16 cellular contexts compared by ENCODE assay signal in genomic region chr4:138398297-138398696, GRCh38.
DNase-seq lines count a peak whose midpoint lies in the region; ATAC-seq, FAIRE-seq and TF ChIP-seq lines count a peak whose summit lies in the region.
"Had no signal": no experiment of that assay in that cellular context is flagged by ENCODE, and none has a peak within 500 bp of the region (broad histone marks: within the 10 kb centered on the region; RNA-seq: fewer than 3 reads in every experiment).

No MANE protein-coding gene starts in this region.

- H4K91ac ChIP-seq in IMR-90 (ENCODE audit: insufficient read depth, low read depth, low read length), result no peak overlapping the region

- BruUV-seq in IMR-90 (replicated peaks; lab: Mats Ljungman, UMichigan), result no TSS peak

- dilution Hi-C loops in IMR-90 (cut with HindIII; ENCODE audit: low sequenced_read_pairs, unreplicated experiment), result no loop called here

- H2BK5ac ChIP-seq in IMR-90 (ENCODE audit: low read depth, low read length, poor library complexity, severe bottlenecking), result no peak overlapping the region

- H2BK15ac ChIP-seq in IMR-90 (ENCODE audit: low read depth, low read length), result peak overlapping the region; percentile 80; the same call in 1 of the 3 replicates

- H3K56ac ChIP-seq in IMR-90 (ENCODE audit: extremely low read depth, insufficient read depth, low read length), result no peak overlapping the region

- no peak overlapping the region for H2BK120ac ChIP-seq in IMR-90 (ENCODE audit: low read depth, low read length)

- DNase-seq in IMR-90 (no peak), NCI-H510A (lab: John Stamatoyannopoulos, UW) (peak; percentile 42), Right ventricle myocardium superior (no peak), pancreas (peak in 3 of 6 donors; percentile 44 to 74 (median 66)), brain microvascular endothelial cell (no peak), sciatic nerve (ENCODE audit: low spot score) (no peak), NCI-H2171 treated with DMSO at 0.1 percent for 48 hours (lab: John Stamatoyannopoulos, UW) (no peak)
- DNase-seq in effector memory CD8-positive, alpha-beta T cell, result no peak
- DNase-seq: CD8-positive, alpha-beta memory T cell; effector CD8-positive, alpha-beta T cell; MG63; naive B cell; Peyer's patch; T-helper 2 cell had no signal

- no peak overlapping the region for H3K27ac ChIP-seq in IMR-90 (ENCODE audit: insufficient read depth, low read length)
- peak overlapping the region in 3 of 4 donors; percentile 18 to 56 (median 46) for H3K27ac ChIP-seq in pancreas
- no peak overlapping the region for H3K27ac ChIP-seq in brain microvascular endothelial cell
- H3K27ac ChIP-seq: Peyer's patch had no signal

- FAIRE-seq in pancreas (lab: Jason Lieb, UNC), result no peak

- no peak overlapping the region for H3K9ac ChIP-seq in IMR-90 (ENCODE audit: low read depth, low read length)

- no peak for TF ChIP-seq POLR2A in IMR-90 (IDR thresholded peaks at IDR 0.05; ENCODE audit: low read depth, low read length)

- H3K4ac ChIP-seq in IMR-90 (ENCODE audit: low read depth, low read length), result peak overlapping the region; percentile 29; the same call in 1 of the 2 replicates

- H3K4me3 ChIP-seq in IMR-90 (ENCODE audit: insufficient read depth, low read depth, low read length) (no peak overlapping the region), pancreas (no peak overlapping the region), brain microvascular endothelial cell (ENCODE audit: low read depth, low read length) (no peak overlapping the region)
- H3K4me3 ChIP-seq: MG63, Peyer's patch had no signal

- CTCF ChIA-PET in IMR-90 (lab: Yijun Ruan, JAX), result no interaction called here

- H3K9me3 ChIP-seq in IMR-90 (ENCODE audit: control insufficient read depth, insufficient read depth, low read length) (no peaks in the 10 kb centered on the region), pancreas (no peaks in the 10 kb centered on the region)
- H3K9me3 ChIP-seq: MG63, Peyer's patch had no signal

- no peak overlapping the region for H4K8ac ChIP-seq in IMR-90 (ENCODE audit: low read depth in 2 of 2, low read length in 2 of 2)

- no peaks in the 10 kb centered on the region for H3K36me3 Mint-ChIP-seq in effector memory CD8-positive, alpha-beta T cell (ENCODE audit: insufficient read depth)
- H3K36me3 Mint-ChIP-seq: activated naive CD8-positive, alpha-beta T cell; CD8-positive, alpha-beta memory T cell; naive B cell; stimulated activated memory B cell treated with anti-CD40 and anti-IgM and Interleukin-4, amounts not matched to agents 10 μg/mL and 1 μg/mL and 100 μg/mL, for 72 hours had no signal

- no peak overlapping the region for H2AK5ac ChIP-seq in IMR-90 (ENCODE audit: low read depth, low read length)

- H3K27ac Mint-ChIP-seq in effector memory CD8-positive, alpha-beta T cell, result no peak overlapping the region
- H3K27ac Mint-ChIP-seq: activated naive CD8-positive, alpha-beta T cell; CD8-positive, alpha-beta memory T cell; naive B cell; stimulated activated memory B cell treated with anti-CD40 and anti-IgM and Interleukin-4, amounts not matched to agents 10 μg/mL and 1 μg/mL and 100 μg/mL, for 72 hours had no signal

- in situ Hi-C loops in IMR-90 (cut with MboI; ENCODE audit: low sequenced_read_pairs) (no loop called here), brain microvascular endothelial cell (cut with HindIII; ENCODE audit: low pct_ligation_motif_present, low sequenced_read_pairs) (no loop called here)

- H3K27me3 Mint-ChIP-seq in effector memory CD8-positive, alpha-beta T cell, result no peaks in the 10 kb centered on the region
- H3K27me3 Mint-ChIP-seq: activated naive CD8-positive, alpha-beta T cell; stimulated activated memory B cell treated with anti-CD40 and anti-IgM and Interleukin-4, amounts not matched to agents 10 μg/mL and 1 μg/mL and 100 μg/mL, for 72 hours had no signal

- no peak for TF ChIP-seq RAD21 in IMR-90 (IDR thresholded peaks at IDR 0.05; ENCODE audit: low read length)

- no peak for TF ChIP-seq CTCF in IMR-90 (conservative IDR thresholded peaks at IDR 0.05; ENCODE audit: low read depth, low read length)
- TF ChIP-seq CTCF in pancreas (IDR thresholded peaks at IDR 0.05), result no peak
- TF ChIP-seq CTCF in brain microvascular endothelial cell (IDR thresholded peaks at IDR 0.05; ENCODE audit: low read depth, low read length, missing control alignments), result no peak

- H3K4me3 Mint-ChIP-seq in effector memory CD8-positive, alpha-beta T cell, result no peak overlapping the region
- H3K4me3 Mint-ChIP-seq: activated naive CD8-positive, alpha-beta T cell; CD8-positive, alpha-beta memory T cell; naive B cell; stimulated activated memory B cell treated with anti-CD40 and anti-IgM and Interleukin-4, amounts not matched to agents 10 μg/mL and 1 μg/mL and 100 μg/mL, for 72 hours had no signal

- H2BK20ac ChIP-seq in IMR-90 (ENCODE audit: low read depth, low read length), result peak overlapping the region; percentile 15; the same call in 1 of the 2 replicates

- no peaks in the 10 kb centered on the region for H3K9me1 ChIP-seq in IMR-90 (ENCODE audit: insufficient read depth, low read length)

- no peaks in the 10 kb centered on the region for H3K4me1 Mint-ChIP-seq in effector memory CD8-positive, alpha-beta T cell (ENCODE audit: low read depth in 2 of 2)
- H3K4me1 Mint-ChIP-seq: CD8-positive, alpha-beta memory T cell; naive B cell; stimulated activated memory B cell treated with anti-CD40 and anti-IgM and Interleukin-4, amounts not matched to agents 10 μg/mL and 1 μg/mL and 100 μg/mL, for 72 hours had no signal

- H3K4me1 ChIP-seq in IMR-90 (ENCODE audit: control insufficient read depth, insufficient read depth, low read length) (no peaks in the 10 kb centered on the region), pancreas (peaks cover 10 to 25% (median 12%) of the 10 kb centered on the region in 3 donors)
- H3K4me1 ChIP-seq: Peyer's patch had no signal

- H2AK9ac ChIP-seq in IMR-90 (replicated peaks; ENCODE audit: low read depth, low read length, poor library complexity), result no peak overlapping the region

- no peaks in the 10 kb centered on the region for H3K36me3 ChIP-seq in IMR-90 (ENCODE audit: control insufficient read depth, insufficient read depth, low read length)
- no peaks in the 10 kb centered on the region for H3K36me3 ChIP-seq in pancreas
- H3K36me3 ChIP-seq in brain microvascular endothelial cell (replicated peaks), result no peaks in the 10 kb centered on the region
- H3K36me3 ChIP-seq: MG63, Peyer's patch had no signal

- no peak overlapping the region for H3K14ac ChIP-seq in IMR-90 (replicated peaks; ENCODE audit: low read depth, low read length)

- H3K4me2 ChIP-seq in IMR-90 (ENCODE audit: low read depth, low read length), result no peak overlapping the region

- no peaks in the 10 kb centered on the region for H3K79me1 ChIP-seq in IMR-90 (ENCODE audit: low read depth in 1 of 2, low read length in 2 of 2)

- H3K27me3 ChIP-seq in IMR-90 (ENCODE audit: control insufficient read depth, insufficient read depth, low read length) (no peaks in the 10 kb centered on the region), pancreas (no peaks in the 10 kb centered on the region), brain microvascular endothelial cell (replicated peaks) (no peaks in the 10 kb centered on the region)
- H3K27me3 ChIP-seq: MG63, Peyer's patch had no signal

- no peaks in the 10 kb centered on the region for H4K20me1 ChIP-seq in IMR-90 (ENCODE audit: insufficient read depth, low read length)

- no CpG with 5 or more reads among the region's 1 CpG for WGBS in IMR-90 (ENCODE audit: extremely low coverage in 2 of 2, insufficient read length in 1 of 2), 2 experiments
- 66 to 72% methylated on average over 1 of the region's 1 CpG for WGBS in pancreas, 2 donors

- intact Hi-C loops in IMR-90 (cut with micrococcal nuclease), result no loop called here
- intact Hi-C loops in Right ventricle myocardium superior (cut with DNase I), result loop anchor here (10.0 kb wide), 1 partner anchor 213 kb away; no protein-coding TSS in a partner anchor
- intact Hi-C loops in pancreas (cut with DNase I), result no loop called here
- intact Hi-C loops in sciatic nerve (cut with DNase I), result loop anchor here (1.0 kb wide), 1 partner anchor 26 kb away; no protein-coding TSS in a partner anchor

- no peak overlapping the region for H3K23ac ChIP-seq in IMR-90 (ENCODE audit: low read depth, low read length)

- no peak overlapping the region for H3K18ac ChIP-seq in IMR-90 (ENCODE audit: low read depth, low read length)

- POLR2A ChIA-PET in IMR-90 (lab: Charles Lee; ENCODE audit: unreplicated experiment), result no interaction called here

- H4K5ac ChIP-seq in IMR-90 (ENCODE audit: low read depth, low read length), result no peak overlapping the region

- ATAC-seq in IMR-90 (ENCODE audit: low read depth) (no peak), Right ventricle myocardium superior (ENCODE audit: poor library complexity) (peak; percentile 80), pancreas (peak; percentile 91 to 97 (median 96)), sciatic nerve (no peak)
- no peak for ATAC-seq in effector memory CD8-positive, alpha-beta T cell (replicated peaks)
- ATAC-seq: stimulated activated memory B cell treated with anti-CD40 and anti-IgM and Interleukin-4, amounts not matched to agents 10 μg/mL and 1 μg/mL and 100 μg/mL, for 72 hours had no signal

- no peak overlapping the region for H2AFZ ChIP-seq in IMR-90 (replicated peaks; ENCODE audit: low read length, poor library complexity)

- H3K9me3 Mint-ChIP-seq in effector memory CD8-positive, alpha-beta T cell, result peaks cover 0 to 5% of the 10 kb centered on the region in 2 donors
- H3K9me3 Mint-ChIP-seq: stimulated activated memory B cell treated with anti-CD40 and anti-IgM and Interleukin-4, amounts not matched to agents 10 μg/mL and 1 μg/mL and 100 μg/mL, for 72 hours had no signal

TF ChIP-seq in IMR-90, 13 proteins besides CTCF, POLR2A, EP300 and RAD21 (continues in another document):
- TF ChIP-seq NFE2L2 (IDR thresholded peaks at IDR 0.05; ENCODE audit: low read depth, low read length) (no peak), CHD1 (IDR thresholded peaks at IDR 0.05; ENCODE audit: low read depth, low read length) (no peak), MAFK (IDR thresholded peaks at IDR 0.05; ENCODE audit: low read depth, low read length) (no peak), MAZ (IDR thresholded peaks at IDR 0.05; ENCODE audit: borderline replicate concordance, low read depth, low read length) (no peak), FOS (IDR thresholded peaks at IDR 0.05; ENCODE audit: low read depth, low read length) (no peak), RCOR1 (IDR thresholded peaks at IDR 0.05; ENCODE audit: insufficient replicate concordance, low read length) (no peak), RFX5 (IDR thresholded peaks at IDR 0.05; ENCODE audit: low read depth, low read length) (no peak), SMC3 (IDR thresholded peaks at IDR 0.05; ENCODE audit: low read depth, low read length) (no peak)
- TF ChIP-seq, protein P1, sequence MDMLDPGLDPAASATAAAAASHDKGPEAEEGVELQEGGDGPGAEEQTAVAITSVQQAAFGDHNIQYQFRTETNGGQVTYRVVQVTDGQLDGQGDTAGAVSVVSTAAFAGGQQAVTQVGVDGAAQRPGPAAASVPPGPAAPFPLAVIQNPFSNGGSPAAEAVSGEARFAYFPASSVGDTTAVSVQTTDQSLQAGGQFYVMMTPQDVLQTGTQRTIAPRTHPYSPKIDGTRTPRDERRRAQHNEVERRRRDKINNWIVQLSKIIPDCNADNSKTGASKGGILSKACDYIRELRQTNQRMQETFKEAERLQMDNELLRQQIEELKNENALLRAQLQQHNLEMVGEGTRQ (IDR thresholded peaks at IDR 0.05; ENCODE audit: low read depth, low read length), result no peak

Comparison
In these comparisons a context has a peak if more than half of its experiments do, and no peak if none do; other contexts are left out.
1. ATAC-seq: peak in Right ventricle myocardium superior (single experiment) and pancreas (4 of 4); none in IMR-90 (single experiment), sciatic nerve (single experiment) and effector memory CD8-positive, alpha-beta T cell (single experiment).
2. H3K27ac ChIP-seq: peak in pancreas (3 of 4); none in IMR-90 (single experiment) and brain microvascular endothelial cell (single experiment).
3. intact Hi-C loops: an anchor here in Right ventricle myocardium superior (10.0 kb wide) and sciatic nerve (1.0 kb wide); none called in IMR-90 and pancreas.